ENCODE assay signal across 8 cellular contexts in the genomic region with DNA sequence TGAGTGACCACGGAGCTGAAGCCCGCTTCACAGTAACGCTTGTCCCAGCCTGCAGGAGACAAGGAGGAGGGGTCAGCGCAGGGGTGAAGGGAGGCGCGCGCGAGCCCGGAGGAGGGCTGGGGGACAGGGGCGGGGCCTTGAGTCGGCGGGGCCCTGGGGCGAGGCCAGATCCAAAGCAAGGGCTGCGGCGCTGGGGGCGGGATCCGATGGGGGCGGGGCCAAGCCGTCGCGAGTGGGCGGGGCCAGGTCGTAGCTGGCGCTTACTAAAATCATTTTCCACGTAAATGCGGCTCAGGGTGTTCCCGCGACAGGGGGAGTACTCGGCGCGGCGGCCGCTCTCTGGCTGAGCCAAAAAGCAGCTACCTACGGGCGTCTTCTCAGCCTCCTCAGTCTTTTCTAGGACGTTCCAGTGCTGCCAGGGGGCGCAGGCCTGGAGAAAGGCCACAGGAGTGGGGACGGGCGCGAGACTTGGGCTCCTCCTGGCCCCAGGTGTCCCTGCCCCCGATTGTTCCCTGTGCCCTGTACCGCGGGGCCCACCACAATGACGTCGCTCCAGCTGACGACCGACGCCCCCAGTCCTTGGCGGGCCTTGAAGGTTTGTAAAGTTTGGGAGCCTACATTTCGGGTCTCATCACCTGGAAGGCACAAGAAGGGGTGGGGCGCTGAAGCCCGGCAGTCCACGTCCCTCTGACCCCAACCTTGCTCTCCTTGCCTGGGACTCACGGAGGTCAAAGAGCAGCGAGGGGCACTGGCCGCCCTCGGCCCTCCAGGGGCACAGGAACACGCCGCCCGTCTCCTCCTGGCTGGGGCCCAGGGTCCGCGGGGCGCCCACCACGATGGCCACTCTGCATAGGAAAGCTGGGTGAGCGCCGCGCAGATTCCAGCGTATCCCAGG. TPM values are rescaled to one million over a fixed set of nuclear protein-coding genes. Genes with fewer than 3 reads are reported as not detected.
DNase-seq lines count a peak whose midpoint lies in the region; ATAC-seq and TF ChIP-seq lines count a peak whose summit lies in the region.

No MANE protein-coding gene starts in this region.

- H3K36me3 ChIP-seq in breast epithelium: no peaks in the 10 kb centered on the region

- H3K27ac ChIP-seq in breast epithelium: no peak overlapping the region

- no peaks in the 10 kb centered on the region for H3K4me1 ChIP-seq in breast epithelium

- ATAC-seq in GM21529 (IDR thresholded peaks at IDR 0.05; ENCODE audit: unreplicated experiment): peak; percentile 47

- 0 out of 2 replicates have a peak, but pooled peaks have one; percentile 16 for TF ChIP-seq CTCF in WI38 (IDR thresholded peaks at IDR 0.05; ENCODE audit: low read depth, low read length)
- no peak for TF ChIP-seq CTCF in breast epithelium (IDR thresholded peaks at IDR 0.05)

- TF ChIP-seq POLR2A in breast epithelium (IDR thresholded peaks at IDR 0.05): no peak

- intact Hi-C loops in breast epithelium (cut with DNase I; ENCODE audit: low total_unique reads): no loop called here

- no peaks in the 10 kb centered on the region for H3K27me3 ChIP-seq in breast epithelium

- H3K9me3 ChIP-seq in breast epithelium: no peaks in the 10 kb centered on the region

- DNase-seq in AG20443 (ENCODE audit: low spot score): peak; percentile 91
- DNase-seq in NCI-H1694 treated with DMSO at 0.1 percent for 48 hours (lab: John Stamatoyannopoulos, UW): peak; percentile 65
- peak; percentile 57 to 72 for DNase-seq in breast epithelium (ENCODE audit: low spot score in 2 of 2)
- DNase-seq in inferior parietal cortex (ENCODE audit: extremely low spot score): peak; percentile 43
- DNase-seq in stimulated activated CD4-positive, alpha-beta T cell treated with anti-CD3 and anti-CD28 coated beads, Interleukin-12 subunit alpha, Interleukin-12 subunit beta, amount 100 ng/mL, for 24 hours (ENCODE audit: low read depth in 2 of 2): peak; percentile 69 to 82
- DNase-seq in putamen (ENCODE audit: low spot score): no peak

- peak overlapping the region; percentile 58 for H3K4me3 ChIP-seq in WI38 (ENCODE audit: low read depth, low read length)
- peak overlapping the region; percentile 32 to 65 (median 58) for H3K4me3 ChIP-seq in breast epithelium

RNA-seq across cellular contexts. Expression of gene ITGA2B, which starts 3.9 kb away (rescaled TPM):
- total RNA-seq in breast epithelium: 1 to 10 TPM in 2 of 3 donors, under 1 TPM in 1; 0.66 to 1.2 (median 1.1) TPM

RNA-seq across cellular contexts. Expression of gene FAM171A2, which starts 21.9 kb away (rescaled TPM):
- total RNA-seq in breast epithelium: 1 to 10 TPM in 2 of 3 donors, under 1 TPM in 1; 0.88 to 2.9 (median 2.7) TPM

RNA-seq across cellular contexts. Expression of gene GRN, which starts 40.4 kb away (rescaled TPM):
- 100 to 1,000 TPM; 166 to 372 (median 252) TPM for total RNA-seq in breast epithelium
